ENCODE assay signal across 9 cellular contexts in genomic region chr6:6678185-6678671, GRCh38.
A peak's percentile ranks its signal among the peaks of the same experiment; 100 is the strongest.
DNase-seq lines count a peak whose midpoint lies in the region; ATAC-seq and TF ChIP-seq lines count a peak whose summit lies in the region.
"Had no signal": no experiment of that assay in that cellular context is flagged by ENCODE, and none has a peak within 500 bp of the region (broad histone marks: within the 10 kb centered on the region; RNA-seq: fewer than 3 reads in every experiment).

No MANE protein-coding gene starts in this region.

- H3K36me3 ChIP-seq in HEK293 (ENCODE audit: control insufficient read depth in 2 of 2, insufficient read depth in 1 of 2, low read length in 2 of 2): no peaks in the 10 kb centered on the region
- no peaks in the 10 kb centered on the region for H3K36me3 ChIP-seq in PC-3 (ENCODE audit: low read depth, low read length)

- H3K9me3 ChIP-seq in HEK293 (ENCODE audit: control insufficient read depth, insufficient read depth, low read depth, low read length) (no peaks in the 10 kb centered on the region), PC-3 (ENCODE audit: low read length) (no peaks in the 10 kb centered on the region)
- H3K9me3 ChIP-seq: SK-N-SH had no signal

- no peaks in the 10 kb centered on the region for H3K27me3 ChIP-seq in PC-3 (ENCODE audit: low read length)

- no peaks in the 10 kb centered on the region for H3K79me2 ChIP-seq in PC-3 (ENCODE audit: low read length)

- no peak overlapping the region for H2AFZ ChIP-seq in PC-3 (ENCODE audit: low read length)

- TF ChIP-seq CTCF in HEK293 (tag by site-specific recombination; IDR thresholded peaks at IDR 0.05) (no peak), PC-3 (conservative IDR thresholded peaks at IDR 0.05; ENCODE audit: low read depth, low read length) (no peak)

- peaks cover 8% of the 10 kb centered on the region for H3K4me1 ChIP-seq in HEK293 (ENCODE audit: control insufficient read depth, insufficient read depth, low read length)
- peaks cover 17% of the 10 kb centered on the region for H3K4me1 ChIP-seq in PC-3 (ENCODE audit: insufficient read depth, low read length)

- CTCF ChIA-PET in HEK293 (lab: Yijun Ruan, JAX) (interaction anchor here (0.6 to 9.0 kb wide), 13 partner anchors 14 to 564 kb away, joined by 3 to 72 read pairs (median 7); no protein-coding TSS in a partner anchor), PC-3 (lab: Charles Lee) (interaction anchor here (0.7 kb wide), 1 partner anchor 19 kb away, joined by 4 read pairs; no protein-coding TSS in a partner anchor)

- no TSS peak for BruUV-seq in PC-3 (replicated peaks; lab: Mats Ljungman, UMichigan)

- H3K4me2 ChIP-seq in PC-3 (ENCODE audit: low read length): no peak overlapping the region
- H3K4me2 ChIP-seq: SK-N-SH had no signal

- no peak overlapping the region for H3K27ac ChIP-seq in HEK293 (ENCODE audit: extremely low read depth, low read depth, low read length)
- peak overlapping the region; percentile 36 for H3K27ac ChIP-seq in PC-3 (ENCODE audit: low read length)

- no peaks in the 10 kb centered on the region for H3K9me2 ChIP-seq in PC-3 (replicated peaks; ENCODE audit: low read length)
- H3K9me2 ChIP-seq: SK-N-SH had no signal

- H3K9ac ChIP-seq in PC-3 (ENCODE audit: low read length): peak overlapping the region; percentile 14; the same call in 1 of the 2 replicates
- H3K9ac ChIP-seq: SK-N-SH had no signal

- DNase-seq in PC-3: peak; percentile 70
- DNase-seq in renal cortical epithelial cell (ENCODE audit: low read depth): peak; percentile 74
- DNase-seq in cortex of kidney (lab: John Stamatoyannopoulos, UW): no peak
- DNase-seq in NOMO-1 (lab: John Stamatoyannopoulos, UW; ENCODE audit: unreplicated experiment in 2 of 2): no peak
- DNase-seq in mesenteric fat pad (ENCODE audit: low spot score): no peak
- DNase-seq: SK-N-SH had no signal

- no peaks in the 10 kb centered on the region for H4K20me1 ChIP-seq in PC-3 (ENCODE audit: low read length)

- intact Hi-C loops in PC-3 (cut with micrococcal nuclease): loop anchor here (5.0 to 10.0 kb wide), 3 partner anchors 44 to 727 kb away; partner anchors contain the start of gene RREB1

- POLR2A ChIA-PET in HEK293 (lab: Yijun Ruan, JAX): no interaction called here
- POLR2A ChIA-PET in PC-3 (lab: Charles Lee; ENCODE audit: unreplicated experiment): interaction anchor here (0.6 kb wide), 1 partner anchor 126 kb away, joined by 3 read pairs; no protein-coding TSS in a partner anchor

- no peak overlapping the region for H3K4me3 ChIP-seq in HEK293 (ENCODE audit: low read depth, low read length)
- no peak overlapping the region for H3K4me3 ChIP-seq in PC-3 (ENCODE audit: low read length)

- H3F3A ChIP-seq in PC-3 (ENCODE audit: low read length, unreplicated experiment): no peaks in the 10 kb centered on the region

- ATAC-seq in PC-3 (peak; percentile 71), esophagus mucosa (peak; percentile 85), HG03469 (IDR thresholded peaks at IDR 0.05; ENCODE audit: unreplicated experiment) (no peak)

TF ChIP-seq in HEK293, 187 proteins besides CTCF, POLR2A, EP300 and RAD21 (continues in another document):
- peak; percentile 48; the same call in 1 of the 2 replicates for TF ChIP-seq ZNF335 (tag by site-specific recombination; conservative IDR thresholded peaks at IDR 0.05)
- TF ChIP-seq HOXC10 (CRISPR knock-in tag; IDR thresholded peaks at IDR 0.05): no peak
- no peak for TF ChIP-seq ZNF658 (tag by site-specific recombination; IDR thresholded peaks at IDR 0.05)
- no peak for TF ChIP-seq ZNF423 (tag by site-specific recombination; IDR thresholded peaks at IDR 0.05)
- no peak for TF ChIP-seq ZNF114 (tag by site-specific recombination; IDR thresholded peaks at IDR 0.05)
- no peak for TF ChIP-seq SCRT2 (tag by site-specific recombination; IDR thresholded peaks at IDR 0.05)
- TF ChIP-seq ZFP3 (tag by site-specific recombination; IDR thresholded peaks at IDR 0.05; ENCODE audit: low read depth): no peak
- peak; percentile 29 for TF ChIP-seq ZBTB26 (tag by site-specific recombination; optimal IDR thresholded peaks at IDR 0.05)
- TF ChIP-seq ZNF140 (tag by site-specific recombination; IDR thresholded peaks at IDR 0.05): no peak
- no peak for TF ChIP-seq ZNF510 (tag by site-specific recombination; IDR thresholded peaks at IDR 0.05; ENCODE audit: insufficient replicate concordance)
- no peak for TF ChIP-seq ZNF341 (tag by site-specific recombination; IDR thresholded peaks at IDR 0.05; ENCODE audit: low read depth)
- 0 out of 2 replicates have a peak, but pooled peaks have one; percentile 86 for TF ChIP-seq ZNF324 (tag by site-specific recombination; IDR thresholded peaks at IDR 0.05)
- TF ChIP-seq ZNF580 (tag by site-specific recombination; IDR thresholded peaks at IDR 0.05): 0 out of 2 replicates have a peak, but pooled peaks have one; percentile 53
- TF ChIP-seq ZNF26 (tag by site-specific recombination; IDR thresholded peaks at IDR 0.05): 0 out of 2 replicates have a peak, but pooled peaks have one; percentile 19
- TF ChIP-seq ZSCAN23 (tag by site-specific recombination; IDR thresholded peaks at IDR 0.05): no peak
- TF ChIP-seq ZNF169 (tag by site-specific recombination; IDR thresholded peaks at IDR 0.05): no peak
- TF ChIP-seq OSR2 (tag by site-specific recombination; IDR thresholded peaks at IDR 0.05): peak; percentile 91
- TF ChIP-seq ZNF776 (tag by site-specific recombination; IDR thresholded peaks at IDR 0.05; ENCODE audit: borderline replicate concordance): no peak
- TF ChIP-seq ZNF785 (tag by site-specific recombination; IDR thresholded peaks at IDR 0.05): no peak; the same call in 1 of the 2 replicates
- no peak for TF ChIP-seq HOXD13 (CRISPR knock-in tag; IDR thresholded peaks at IDR 0.05; ENCODE audit: borderline replicate concordance)
- TF ChIP-seq ZNF433 (tag by site-specific recombination; IDR thresholded peaks at IDR 0.05; ENCODE audit: low read depth): no peak
- TF ChIP-seq ZNF701 (tag by site-specific recombination; IDR thresholded peaks at IDR 0.05): no peak
- TF ChIP-seq GLIS2 (tag by site-specific recombination; IDR thresholded peaks at IDR 0.05): no peak
- TF ChIP-seq ZNF843 (tag by site-specific recombination; IDR thresholded peaks at IDR 0.05): peak; percentile 46; the same call in 1 of the 2 replicates
- no peak for TF ChIP-seq ZBTB7A (tag by site-specific recombination; IDR thresholded peaks at IDR 0.05; ENCODE audit: low read depth)
- TF ChIP-seq ZNF112 (tag by site-specific recombination; IDR thresholded peaks at IDR 0.05): no peak
- TF ChIP-seq ZBTB8A (tag by site-specific recombination; IDR thresholded peaks at IDR 0.05): no peak
- 0 out of 2 replicates have a peak, but pooled peaks have one; percentile 57 for TF ChIP-seq ZNF184 (tag by site-specific recombination; IDR thresholded peaks at IDR 0.05)
- TF ChIP-seq ZNF221 (tag by site-specific recombination; IDR thresholded peaks at IDR 0.05; ENCODE audit: borderline replicate concordance): no peak
- TF ChIP-seq PBX3 (CRISPR knock-in tag; IDR thresholded peaks at IDR 0.05): no peak
- TF ChIP-seq ZNF366 (tag by site-specific recombination; conservative IDR thresholded peaks at IDR 0.05): peak; percentile 82
- no peak for TF ChIP-seq ZNF138 (tag by site-specific recombination; IDR thresholded peaks at IDR 0.05; ENCODE audit: borderline replicate concordance)

Comparison
In these comparisons a context has a peak if more than half of its experiments do, and no peak if none do; other contexts are left out.
1. DNase-seq: peak in PC-3 (single experiment) and renal cortical epithelial cell (single experiment); none in cortex of kidney (single experiment), NOMO-1 (0 of 2) and mesenteric fat pad (single experiment).